Comparison of ENCODE assay signal across 1 cellular context in genomic region chr3:154121236-154122095, GRCh38.
TF ChIP-seq lines count a peak whose summit lies in the region.

Gene ARHGEF26 (plus strand): TSS chr3:154121390. CDS start chr3:154121993, 603 bp downstream.

TF ChIP-seq in HEK293, 187 proteins besides CTCF, POLR2A, EP300 and RAD21 (continued from another document):
- TF ChIP-seq PRDM10 (tag by site-specific recombination; IDR thresholded peaks at IDR 0.05) (0 out of 2 replicates have a peak, but pooled peaks have one; percentile 15), FEZF1 (tag by site-specific recombination; IDR thresholded peaks at IDR 0.05) (no peak), ZNF558 (tag by site-specific recombination; IDR thresholded peaks at IDR 0.05) (no peak), ZNF391 (tag by site-specific recombination; IDR thresholded peaks at IDR 0.05; ENCODE audit: borderline replicate concordance, low read depth) (no peak), ZNF791 (tag by site-specific recombination; IDR thresholded peaks at IDR 0.05) (no peak), ZNF610 (tag by site-specific recombination; IDR thresholded peaks at IDR 0.05; ENCODE audit: borderline replicate concordance) (no peak), ZNF488 (tag by site-specific recombination; IDR thresholded peaks at IDR 0.05) (no peak), GLIS1 (tag by site-specific recombination; IDR thresholded peaks at IDR 0.05) (peak; percentile 38), ZBTB26 (tag by site-specific recombination; optimal IDR thresholded peaks at IDR 0.05) (peak; percentile 71), ZBTB48 (tag by site-specific recombination; IDR thresholded peaks at IDR 0.05) (no peak), ZNF202 (tag by site-specific recombination; IDR thresholded peaks at IDR 0.05; ENCODE audit: borderline replicate concordance) (no peak)
